ENCODE assay signal across 24 cellular contexts in the genomic region with DNA sequence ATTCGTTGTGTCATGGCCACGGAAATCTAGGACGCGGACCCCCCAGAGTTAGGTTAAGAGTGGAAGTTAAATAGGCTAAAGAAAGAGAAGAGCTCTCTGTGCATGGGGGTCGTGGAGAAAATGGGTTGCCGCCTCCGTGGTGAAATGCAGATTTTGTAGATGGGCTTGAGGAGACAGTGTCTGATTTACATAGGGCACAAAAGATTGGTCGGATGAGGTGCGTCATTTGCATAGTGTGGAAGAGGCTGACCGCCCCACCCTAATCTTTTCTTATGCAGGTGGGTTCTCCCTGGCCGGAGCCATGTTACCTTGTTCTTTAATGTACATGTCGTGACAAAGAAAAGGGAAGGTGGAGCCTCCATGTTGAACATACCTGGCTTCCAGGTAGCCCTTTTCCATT. TPM values are rescaled to one million over a fixed set of nuclear protein-coding genes. Genes with fewer than 3 reads are reported as not detected.
DNase-seq lines count a peak whose midpoint lies in the region; ATAC-seq, FAIRE-seq and TF ChIP-seq lines count a peak whose summit lies in the region.
"Had no signal": no experiment of that assay in that cellular context is flagged by ENCODE, and none has a peak within 500 bp of the region (broad histone marks: within the 10 kb centered on the region; RNA-seq: fewer than 3 reads in every experiment).

No MANE protein-coding gene starts in this region.

- H4K20me1 ChIP-seq in H1 (replicated peaks in 1 of 2; ENCODE audit: control insufficient read depth in 1 of 2, insufficient read depth in 2 of 2, low read length in 2 of 2) = no peaks in the 10 kb centered on the region

- ATAC-seq in GM18517 (IDR thresholded peaks at IDR 0.05; ENCODE audit: unreplicated experiment) (no peak), gastrocnemius medialis (no peak), GM19467 (IDR thresholded peaks at IDR 0.05; ENCODE audit: unreplicated experiment) (no peak)

- H3K23ac ChIP-seq in H1 (ENCODE audit: insufficient read length) = no peak overlapping the region

- H4K8ac ChIP-seq in H1 (ENCODE audit: extremely low read depth, insufficient read depth, low read length) = no peak overlapping the region

- H3K4me1 ChIP-seq in H1 (replicated peaks in 1 of 4; ENCODE audit: control insufficient read depth in 3 of 4, insufficient read depth in 4 of 4, low read length in 3 of 4) (peaks cover 0 to 10% (median 6%) of the 10 kb centered on the region in 4 experiments; a peak in 4 of 7 replicates), iPS DF 6.9 (ENCODE audit: control insufficient read depth, insufficient read depth, low read length) (peaks cover 4% of the 10 kb centered on the region), gastrocnemius medialis (no peaks in the 10 kb centered on the region)

- peak overlapping the region; percentile 43; the same call in 1 of the 2 replicates for H2BK20ac ChIP-seq in H1 (ENCODE audit: low read length)

- H2AK5ac ChIP-seq in H1 (ENCODE audit: low read depth, low read length) = no peak overlapping the region; the same call in 1 of the 2 replicates

- H3K4ac ChIP-seq in H1 (replicated peaks; ENCODE audit: insufficient read length, low read depth, low read length) = no peak overlapping the region

- TF ChIP-seq EP300 in H1 (IDR thresholded peaks at IDR 0.05; ENCODE audit: borderline replicate concordance in 1 of 2, low read depth in 2 of 2, low read length in 2 of 2) = no peak

- POLR2A ChIA-PET in H1 (lab: Charles Lee; ENCODE audit: partially characterized antibody) = interaction anchor here (1.2 kb wide), 1 partner anchor 8 kb away, joined by 3 read pairs; no protein-coding TSS in a partner anchor

- H3K4me3 ChIP-seq in H1 (ENCODE audit: extremely low read depth in 1 of 4, insufficient read depth in 2 of 4, low read depth in 3 of 4, low read length in 4 of 4) (no peak overlapping the region), iPS DF 6.9 (ENCODE audit: low read length) (no peak overlapping the region), gastrocnemius medialis (no peak overlapping the region)
- H3K4me3 ChIP-seq: MG63 had no signal

- H3K9ac ChIP-seq in H1 (replicated peaks in 1 of 4; ENCODE audit: extremely low read depth in 1 of 4, low read depth in 3 of 4, low read length in 3 of 4) = no peak overlapping the region

- no peak overlapping the region for H2BK12ac ChIP-seq in H1 (ENCODE audit: low read depth, low read length)

- H2BK15ac ChIP-seq in H1 (ENCODE audit: low read length) = no peak overlapping the region

- peak overlapping the region; percentile 52; the same call in 1 of the 2 replicates for H3K18ac ChIP-seq in H1 (ENCODE audit: extremely low read depth, low read length)

- H3K27ac ChIP-seq in H1 (ENCODE audit: low read depth, low read length) (no peak overlapping the region), iPS DF 6.9 (ENCODE audit: low read length) (no peak overlapping the region), gastrocnemius medialis (no peak overlapping the region)
- H3K27ac ChIP-seq: 22Rv1 had no signal

- H3K79me2 ChIP-seq in H1 (ENCODE audit: control insufficient read depth in 1 of 2, insufficient read depth in 2 of 2, low read length in 2 of 2) = no peaks in the 10 kb centered on the region

- no peak overlapping the region for H2BK120ac ChIP-seq in H1 (replicated peaks; ENCODE audit: low read depth, low read length)

- no peak overlapping the region for H3K56ac ChIP-seq in H1 (replicated peaks; ENCODE audit: insufficient read length, low read depth, low read length)

- no peak overlapping the region for H3K14ac ChIP-seq in H1 (ENCODE audit: insufficient read length)

- no peaks in the 10 kb centered on the region for H3K36me3 ChIP-seq in H1 (ENCODE audit: control insufficient read depth in 2 of 4, insufficient read depth in 4 of 4, low read length in 3 of 4)
- no peaks in the 10 kb centered on the region for H3K36me3 ChIP-seq in iPS DF 6.9 (ENCODE audit: control insufficient read depth, insufficient read depth, low read length)
- no peaks in the 10 kb centered on the region for H3K36me3 ChIP-seq in gastrocnemius medialis
- H3K36me3 ChIP-seq: MG63 had no signal

- no peak overlapping the region for H3K4me2 ChIP-seq in H1 (ENCODE audit: insufficient read depth in 1 of 2, low read depth in 2 of 2, low read length in 2 of 2)

- H4K5ac ChIP-seq in H1 (ENCODE audit: insufficient read length, low read depth, low read length) = no peak overlapping the region

- peak; percentile 48 for DNase-seq in NCI-H82 (lab: John Stamatoyannopoulos, UW)
- no peak for DNase-seq in NCI-H82 treated with DMSO at 0.1 percent for 48 hours (lab: John Stamatoyannopoulos, UW; ENCODE audit: unreplicated experiment)
- peak in 1 of 2 experiments; percentile 50 for DNase-seq in H1 (ENCODE audit: low read depth in 1 of 2, low spot score in 2 of 2)
- peak; percentile 29 for DNase-seq in iPS DF 6.9 (ENCODE audit: low read depth, low spot score)
- no peak for DNase-seq in gastrocnemius medialis
- no peak for DNase-seq in RPMI8226
- DNase-seq: ACHN, GOT3, KG1, MG63, NCI-H1105 treated with DMSO at 0.1 percent for 48 hours, NCI-H146, NCI-H1930, NCI-H2107, NCI-H524, NCI-H748 treated with DMSO at 0.1 percent for 48 hours, SHP77 treated with DMSO at 0.1 percent for 48 hours had no signal

- no peak overlapping the region for H2AFZ ChIP-seq in H1 (ENCODE audit: low read length)

- TF ChIP-seq POLR2A in H1 (IDR thresholded peaks at IDR 0.05; ENCODE audit: control extremely low read depth in 1 of 2, low read depth in 2 of 2, low read length in 2 of 2) = no peak
- no peak for TF ChIP-seq POLR2A in gastrocnemius medialis (IDR thresholded peaks at IDR 0.05)

- intact Hi-C loops in gastrocnemius medialis (cut with DNase I; ENCODE audit: low total_unique reads) = no loop called here

- TF ChIP-seq CTCF in H1 (IDR thresholded peaks at IDR 0.05; ENCODE audit: control extremely low read depth in 1 of 3, insufficient read depth in 1 of 3, low read depth in 1 of 3, low read length in 3 of 3) (no peak), gastrocnemius medialis (IDR thresholded peaks at IDR 0.05 in 4 of 5, conservative IDR thresholded peaks at IDR 0.05 in 1 of 5) (no peak)

- no peak for TF ChIP-seq RAD21 in H1 (IDR thresholded peaks at IDR 0.05 in 1 of 2, conservative IDR thresholded peaks at IDR 0.05 in 1 of 2; ENCODE audit: low read depth in 2 of 2, low read length in 2 of 2)

- no peak for FAIRE-seq in H1 (lab: Jason Lieb, UNC)
- FAIRE-seq: D721Med, GM18507 had no signal

- no peak overlapping the region for H4K91ac ChIP-seq in H1 (replicated peaks; ENCODE audit: insufficient read length, low read length)

- in situ Hi-C loops in gastrocnemius medialis (cut with MboI; ENCODE audit: low sequenced_read_pairs in 4 of 4) = loop anchor here in 3 of 4 donors (10.0 to 25.0 kb wide), 2 partner anchors 103 to 471 kb away; no protein-coding TSS in a partner anchor

- 66% methylated on average over 12 of the region's 12 CpGs; no CpG with 5 or more reads in 1 of the 2 experiments for WGBS in H1 (ENCODE audit: extremely low coverage in 1 of 2, insufficient coverage in 1 of 2, insufficient read length in 1 of 2, insufficient replicate concordance in 2 of 2, low coverage in 1 of 2, low lambda C conversion rate in 2 of 2, missing lambda C conversion rate in 1 of 2), 2 experiments
- WGBS in iPS DF 6.9 (ENCODE audit: insufficient coverage, insufficient read length) = no CpG with 5 or more reads among the region's 12 CpGs

- CTCF ChIA-PET in H1 (lab: Charles Lee; ENCODE audit: partially characterized antibody) = interaction anchor here (0.6 to 3.5 kb wide), 7 partner anchors 8 to 203 kb away, joined by 3 to 24 read pairs (median 6); no protein-coding TSS in a partner anchor

- H3K79me1 ChIP-seq in H1 (ENCODE audit: low read depth, low read length) = no peaks in the 10 kb centered on the region

- H3K9me3 ChIP-seq in H1 (ENCODE audit: insufficient read depth in 2 of 2, low read depth in 1 of 2, low read length in 1 of 2) (no peaks in the 10 kb centered on the region), iPS DF 6.9 (ENCODE audit: control insufficient read depth, insufficient read depth, low read length) (no peaks in the 10 kb centered on the region), gastrocnemius medialis (no peaks in the 10 kb centered on the region)
- H3K9me3 ChIP-seq: MG63 had no signal

- no peaks in the 10 kb centered on the region; a peak in 1 of 7 replicates for H3K27me3 ChIP-seq in H1 (replicated peaks in 1 of 4; ENCODE audit: control insufficient read depth in 3 of 4, extremely low read depth in 1 of 4, insufficient read depth in 3 of 4, low read length in 3 of 4)
- no peaks in the 10 kb centered on the region for H3K27me3 ChIP-seq in iPS DF 6.9 (ENCODE audit: control insufficient read depth, insufficient read depth, low read length)
- no peaks in the 10 kb centered on the region for H3K27me3 ChIP-seq in gastrocnemius medialis
- H3K27me3 ChIP-seq: MG63 had no signal

- H3K23me2 ChIP-seq in H1 (ENCODE audit: low read depth, low read length) = 0 out of 2 replicates have a peak, but pooled peaks cover 2% of the 10 kb centered on the region

- peak overlapping the region; percentile 12; the same call in 1 of the 2 replicates for H2BK5ac ChIP-seq in H1 (ENCODE audit: low read depth, low read length)

TF ChIP-seq in H1, 55 proteins besides CTCF, POLR2A, EP300 and RAD21:
- TF ChIP-seq YY1 (IDR thresholded peaks at IDR 0.05; ENCODE audit: low read depth, low read length) = 0 out of 2 replicates have a peak, but pooled peaks have one; percentile 24
- TF ChIP-seq SIRT6 (IDR thresholded peaks at IDR 0.05; ENCODE audit: low read length) = no peak

RNA-seq across cellular contexts. Expression of gene SLC5A9, which starts 14.3 kb away (rescaled TPM):
- not detected in 2 replicates for total RNA-seq in H1 (2021; fragmentation: NEBNext Ultra II Directional; extraction: Animal tissue kit (Norgen Biotek cat#: 25700))
- polyA plus RNA-seq in H1 (2011; rRNA removed) = 0.03 and 0.05 TPM in 2 replicates
- polyA plus RNA-seq in H1 (2011; cell fraction: cytosol; rRNA removed) = 0.13 TPM
- 0.74 TPM for polyA plus RNA-seq in H1 (2011; cell fraction: nucleus; rRNA removed)
- 0.13 to 0.39 TPM (median 0.25 TPM) in 4 replicates for polyA plus RNA-seq in H1 (2012, experiment 1 of 2)
- polyA plus RNA-seq in H1 (2012, experiment 2 of 2) = not detected
- polyA plus RNA-seq in H1 (2013, experiment 1 of 2) = 0.14 TPM
- 0.07 TPM for polyA plus RNA-seq in H1 (2013, experiment 2 of 2)
- 0.25 TPM in 1 of 2 replicates, not detected in the other for polyA minus RNA-seq in H1 (2011; rRNA and poly(A)+ RNA removed)
- not detected for polyA minus RNA-seq in H1 (2011; cell fraction: cytosol; rRNA and poly(A)+ RNA removed)
- polyA minus RNA-seq in H1 (2011; cell fraction: nucleus; rRNA and poly(A)+ RNA removed) = not detected
- not detected for total RNA-seq in gastrocnemius medialis
- total RNA-seq: G401 had no signal
- polyA plus RNA-seq: BJ had no signal

Comparison
In these comparisons a context has a peak if more than half of its experiments do, and no peak if none do; other contexts are left out.
1. DNase-seq: peak in NCI-H82 (single experiment) and iPS DF 6.9 (single experiment); none in NCI-H82 treated with DMSO at 0.1 percent for 48 hours (single experiment), gastrocnemius medialis (0 of 2) and RPMI8226 (single experiment).